26 cellular contexts compared by ENCODE assay signal in genomic region chr6:75396005-75396800, GRCh38.
A peak's percentile ranks its signal among the peaks of the same experiment; 100 is the strongest.
DNase-seq lines count a peak whose midpoint lies in the region; ATAC-seq and TF ChIP-seq lines count a peak whose summit lies in the region.
"Had no signal": no experiment of that assay in that cellular context is flagged by ENCODE, and none has a peak within 500 bp of the region (broad histone marks: within the 10 kb centered on the region; RNA-seq: fewer than 3 reads in every experiment).

No MANE protein-coding gene starts in this region.

- H3K36me3 ChIP-seq in SK-N-SH (replicated peaks in 1 of 2; ENCODE audit: control insufficient read depth in 1 of 2, insufficient read depth in 2 of 2, low read length in 1 of 2) = no peaks in the 10 kb centered on the region
- H3K36me3 ChIP-seq: esophagus squamous epithelium had no signal

- no peaks in the 10 kb centered on the region for H3K79me2 ChIP-seq in SK-N-SH (ENCODE audit: insufficient read depth)
- H3K79me2 ChIP-seq: hepatocyte had no signal

- no peak overlapping the region for H3K4me3 ChIP-seq in SK-N-SH (ENCODE audit: low read depth in 2 of 2, low read length in 1 of 2)
- H3K4me3 ChIP-seq: esophagus squamous epithelium, hepatocyte, SK-N-MC had no signal

- H3K27ac Mint-ChIP-seq in neural crest cell (ENCODE audit: unreplicated experiment) = peak overlapping the region; percentile 73
- H3K27ac Mint-ChIP-seq: CD8-positive, alpha-beta memory T cell; progenitor cell of endocrine pancreas; stimulated activated memory B cell treated with anti-CD40 and anti-IgM and Interleukin-4, amounts not matched to agents 10 μg/mL and 1 μg/mL and 100 μg/mL, for 72 hours; type B pancreatic cell had no signal

- H2AFZ ChIP-seq in SK-N-SH (ENCODE audit: low read depth) = no peak overlapping the region
- H2AFZ ChIP-seq: hepatocyte had no signal

- H3K4me2 ChIP-seq in SK-N-SH = no peak overlapping the region
- H3K4me2 ChIP-seq: hepatocyte had no signal

- H4K20me1 ChIP-seq in SK-N-SH (ENCODE audit: insufficient read depth) = no peaks in the 10 kb centered on the region

- H3K36me3 Mint-ChIP-seq in neural crest cell (ENCODE audit: low read depth) = no peaks in the 10 kb centered on the region
- H3K36me3 Mint-ChIP-seq: CD8-positive, alpha-beta memory T cell; stimulated activated memory B cell treated with anti-CD40 and anti-IgM and Interleukin-4, amounts not matched to agents 10 μg/mL and 1 μg/mL and 100 μg/mL, for 72 hours; type B pancreatic cell had no signal

- H3K9me3 Mint-ChIP-seq in neural crest cell = no peaks in the 10 kb centered on the region
- H3K9me3 Mint-ChIP-seq: CD8-positive, alpha-beta memory T cell; stimulated activated memory B cell treated with anti-CD40 and anti-IgM and Interleukin-4, amounts not matched to agents 10 μg/mL and 1 μg/mL and 100 μg/mL, for 72 hours had no signal

- H3K4me3 Mint-ChIP-seq in neural crest cell = no peak overlapping the region
- H3K4me3 Mint-ChIP-seq: CD8-positive, alpha-beta memory T cell; stimulated activated memory B cell treated with anti-CD40 and anti-IgM and Interleukin-4, amounts not matched to agents 10 μg/mL and 1 μg/mL and 100 μg/mL, for 72 hours; type B pancreatic cell had no signal

- H3K9ac ChIP-seq in SK-N-SH = no peak overlapping the region

- CTCF ChIA-PET in SK-N-SH (lab: Yijun Ruan, JAX) = no interaction called here

- ATAC-seq in GM21786 (IDR thresholded peaks at IDR 0.05; ENCODE audit: unreplicated experiment) = no peak
- ATAC-seq: stimulated activated memory B cell treated with anti-CD40 and anti-IgM and Interleukin-4, amounts not matched to agents 10 μg/mL and 1 μg/mL and 100 μg/mL, for 72 hours had no signal

- no peak for TF ChIP-seq EP300 in SK-N-SH (IDR thresholded peaks at IDR 0.05; ENCODE audit: borderline replicate concordance in 1 of 2, low read depth in 1 of 2, low read length in 1 of 2)

- TF ChIP-seq CTCF in SK-N-SH (IDR thresholded peaks at IDR 0.05) (no peak), neural crest cell (conservative IDR thresholded peaks at IDR 0.05) (no peak)

- no peaks in the 10 kb centered on the region for H3F3A ChIP-seq in SK-N-SH (replicated peaks; ENCODE audit: insufficient read depth)

- peaks cover 3% of the 10 kb centered on the region for H3K4me1 Mint-ChIP-seq in neural crest cell
- H3K4me1 Mint-ChIP-seq: CD8-positive, alpha-beta memory T cell; stimulated activated memory B cell treated with anti-CD40 and anti-IgM and Interleukin-4, amounts not matched to agents 10 μg/mL and 1 μg/mL and 100 μg/mL, for 72 hours had no signal

- H3K27me3 ChIP-seq in SK-N-SH (ENCODE audit: insufficient read depth) = no peaks in the 10 kb centered on the region
- H3K27me3 ChIP-seq: esophagus squamous epithelium, hepatocyte had no signal

- H3K4me1 ChIP-seq in SK-N-SH (ENCODE audit: control insufficient read depth in 1 of 2, insufficient read depth in 2 of 2, low read depth in 1 of 2, low read length in 1 of 2) = no peaks in the 10 kb centered on the region; a peak in 1 of 4 replicates
- H3K4me1 ChIP-seq: esophagus squamous epithelium had no signal

- no peaks in the 10 kb centered on the region for H3K27me3 Mint-ChIP-seq in neural crest cell (ENCODE audit: low read depth)
- H3K27me3 Mint-ChIP-seq: progenitor cell of endocrine pancreas, type B pancreatic cell had no signal

- DNase-seq in EL (peak; percentile 77), SK-N-SH (no peak), foreskin melanocyte (peak; percentile 48), neural crest cell (ENCODE audit: low read depth, low spot score) (no peak), NCI-H128 (lab: John Stamatoyannopoulos, UW; ENCODE audit: unreplicated experiment) (no peak), head of caudate nucleus (no peak)
- no peak for DNase-seq in stimulated activated CD4-positive, alpha-beta T cell treated with anti-CD3 and anti-CD28 coated beads, Interleukin-4, amount 100 ng/mL, for 1 hour
- DNase-seq: activated CD4-positive, alpha-beta T cell treated with anti-CD3 and anti-CD28 coated beads, Interleukin-2, amount 50 U/mL, for 48 hours; activated CD4-positive, CD25-positive, alpha-beta regulatory T cell treated with anti-CD3 and anti-CD28 coated beads, Interleukin-2, amount 50 U/mL, for 72 hours; activated naive CD4-positive, alpha-beta T cell treated with Interleukin-2 at 50 U/mL for 16 hours; CD8-positive, alpha-beta memory T cell; dermis blood vessel endothelial cell; esophagus squamous epithelium; GOT3; Karpas-422; NCI-H1436; NCI-H2081 treated with DMSO at 0.1 percent for 48 hours; NCI-H446; RPMI8226; T-helper 2 cell had no signal

- no peak for TF ChIP-seq RAD21 in SK-N-SH (IDR thresholded peaks at IDR 0.05; ENCODE audit: low read length)

- 91% methylated on average over 6 of the region's 6 CpGs for WGBS in SK-N-SH (ENCODE audit: low lambda C conversion rate)

- POLR2A ChIA-PET in SK-N-SH (lab: Yijun Ruan, JAX) = no interaction called here

- H3K9me2 ChIP-seq in SK-N-SH = no peaks in the 10 kb centered on the region

- H3K9me3 ChIP-seq in SK-N-SH = no peaks in the 10 kb centered on the region
- H3K9me3 ChIP-seq: esophagus squamous epithelium had no signal

- intact Hi-C loops in head of caudate nucleus (cut with DNase I) = no loop called here

- no peak overlapping the region for H3K27ac ChIP-seq in SK-N-SH (ENCODE audit: low read depth in 2 of 2, low read length in 1 of 2)
- H3K27ac ChIP-seq: esophagus squamous epithelium, hepatocyte, SK-N-MC had no signal

TF ChIP-seq in SK-N-SH, 30 proteins besides CTCF, POLR2A, EP300 and RAD21:
- TF ChIP-seq PBX3 (IDR thresholded peaks at IDR 0.05) (peak; percentile 76), POLR2AphosphoS5 (IDR thresholded peaks at IDR 0.05; ENCODE audit: low read depth, low read length) (no peak), TCF12 (IDR thresholded peaks at IDR 0.05) (peak; percentile 21; the same call in 1 of the 2 replicates)
TF ChIP-seq in SK-N-SH: peak in this region for 2.

Comparison
In these comparisons a context has a peak if more than half of its experiments do, and no peak if none do; other contexts are left out.
1. DNase-seq: peak in EL (single experiment) and foreskin melanocyte (single experiment); none in SK-N-SH (single experiment), neural crest cell (single experiment), NCI-H128 (single experiment), head of caudate nucleus (0 of 42) and stimulated activated CD4-positive, alpha-beta T cell treated with anti-CD3 and anti-CD28 coated beads, Interleukin-4, amount 100 ng/mL, for 1 hour (single experiment).